In the genomic region with DNA sequence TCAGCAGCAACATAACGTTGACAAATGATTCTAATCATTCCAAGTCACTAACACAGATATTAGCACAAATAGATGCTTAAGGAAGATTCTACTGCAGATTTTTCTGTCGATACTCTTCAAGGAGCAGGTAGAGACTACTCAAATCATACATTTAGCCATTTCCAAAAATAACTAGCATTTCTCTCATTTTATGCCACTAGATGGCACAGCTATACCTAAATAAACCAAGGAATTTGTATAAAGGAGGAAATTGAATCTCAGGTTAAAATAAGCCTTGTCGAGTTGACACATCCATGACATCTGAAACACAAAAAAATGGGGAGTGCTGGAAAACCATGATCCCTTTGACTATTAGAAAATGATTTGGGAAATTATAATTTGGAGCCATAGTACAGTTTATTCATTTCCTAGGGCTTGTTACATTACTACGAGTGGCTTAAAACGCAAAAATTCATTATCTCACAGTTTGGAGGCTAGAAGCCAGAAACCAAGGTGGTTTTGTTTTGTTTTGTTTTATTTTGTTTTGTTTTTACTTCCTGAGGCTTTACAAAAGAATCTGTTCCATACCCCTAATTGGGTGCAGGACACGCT, we compare ENCODE assay signal across 8 cellular contexts. TPM values are rescaled to one million over a fixed set of nuclear protein-coding genes. Genes with fewer than 3 reads are reported as not detected.
DNase-seq lines count a peak whose midpoint lies in the region; ATAC-seq and TF ChIP-seq lines count a peak whose summit lies in the region.

No MANE protein-coding gene starts in this region.

- no peak overlapping the region for H2BK120ac ChIP-seq in mesenchymal stem cell (ENCODE audit: low read depth, low read length)

- H2BK12ac ChIP-seq in mesenchymal stem cell (ENCODE audit: low read length in 2 of 2) = no peak overlapping the region

- TF ChIP-seq CTCF in AG09309 (IDR thresholded peaks at IDR 0.05; ENCODE audit: control insufficient read depth, insufficient read depth, low read depth, low read length, missing control alignments) (no peak), GM20000 (IDR thresholded peaks at IDR 0.05; ENCODE audit: extremely low read depth, missing control alignments) (no peak), cardiac fibroblast (IDR thresholded peaks at IDR 0.05; ENCODE audit: low read depth, low read length) (peak; percentile 44)

- DNase-seq in AG09309 (ENCODE audit: low read depth) = peak; percentile 14
- DNase-seq in GM20000 (ENCODE audit: low spot score) = peak; percentile 12
- DNase-seq in NCI-H446 treated with DMSO at 0.1 percent for 48 hours (lab: John Stamatoyannopoulos, UW) = peak; percentile 30
- DNase-seq in cardiac fibroblast (ENCODE audit: low read depth in 2 of 2) = peak; percentile 52 to 57
- peak; percentile 44 for DNase-seq in mesenchymal stem cell

- H3K9ac ChIP-seq in mesenchymal stem cell (ENCODE audit: low read length) = no peak overlapping the region

- H3K14ac ChIP-seq in mesenchymal stem cell (ENCODE audit: low read length in 2 of 2) = no peak overlapping the region

- H4K8ac ChIP-seq in mesenchymal stem cell (ENCODE audit: low read length) = no peak overlapping the region

- H2BK5ac ChIP-seq in mesenchymal stem cell (ENCODE audit: low read depth, low read length, poor library complexity, severe bottlenecking) = no peak overlapping the region

- no peak overlapping the region for H3K23ac ChIP-seq in mesenchymal stem cell (ENCODE audit: low read length in 2 of 2)

- no peaks in the 10 kb centered on the region for H3K9me3 ChIP-seq in mesenchymal stem cell (ENCODE audit: control insufficient read depth, low read length)

- H3K18ac ChIP-seq in mesenchymal stem cell (ENCODE audit: low read depth in 1 of 2, low read length in 2 of 2) = no peak overlapping the region

- H3K4me2 ChIP-seq in mesenchymal stem cell (ENCODE audit: low read length, poor library complexity, severe bottlenecking) = no peak overlapping the region

- H3K27ac ChIP-seq in mesenchymal stem cell (ENCODE audit: low read length, poor library complexity, severe bottlenecking) = no peak overlapping the region

- H2BK15ac ChIP-seq in mesenchymal stem cell (ENCODE audit: low read depth, poor library complexity, severe bottlenecking) = no peak overlapping the region

- ATAC-seq in HG03571 (IDR thresholded peaks at IDR 0.05; ENCODE audit: unreplicated experiment) (no peak), GM18909 (IDR thresholded peaks at IDR 0.05; ENCODE audit: poor library complexity, unreplicated experiment) (no peak), HG03025 (IDR thresholded peaks at IDR 0.05; ENCODE audit: low FRiP score, unreplicated experiment) (no peak)

- no peak overlapping the region for H3K4ac ChIP-seq in mesenchymal stem cell (ENCODE audit: low read depth in 1 of 2, low read length in 2 of 2)

- H3K79me1 ChIP-seq in mesenchymal stem cell (replicated peaks; ENCODE audit: low read length, poor library complexity, severe bottlenecking) = no peaks in the 10 kb centered on the region

- H4K91ac ChIP-seq in mesenchymal stem cell (ENCODE audit: low read length) = no peak overlapping the region

- H3K36me3 ChIP-seq in mesenchymal stem cell (ENCODE audit: control insufficient read depth in 1 of 2, insufficient read depth in 2 of 2, low read depth in 1 of 2, low read length in 2 of 2) = no peaks in the 10 kb centered on the region

- H3K4me1 ChIP-seq in mesenchymal stem cell (ENCODE audit: control insufficient read depth, insufficient read depth, low read depth, low read length) = peaks cover 2% of the 10 kb centered on the region

- no peak overlapping the region for H2AK5ac ChIP-seq in mesenchymal stem cell (ENCODE audit: low read length, severe bottlenecking)

- 70% methylated on average over 5 of the region's 6 CpGs for WGBS in mesenchymal stem cell

- H3K4me3 ChIP-seq in AG09309 (ENCODE audit: control insufficient read depth, low read depth, low read length) = no peak overlapping the region
- no peak overlapping the region for H3K4me3 ChIP-seq in cardiac fibroblast (replicated peaks in 1 of 2; ENCODE audit: low read depth in 2 of 2, low read length in 2 of 2)
- no peak overlapping the region for H3K4me3 ChIP-seq in mesenchymal stem cell (ENCODE audit: insufficient read depth in 1 of 2, low read depth in 1 of 2, low read length in 2 of 2)

- no peak overlapping the region for H2AFZ ChIP-seq in mesenchymal stem cell (ENCODE audit: low read depth, low read length)

- H3K27me3 ChIP-seq in mesenchymal stem cell (ENCODE audit: control insufficient read depth in 1 of 2, insufficient read depth in 1 of 2, low read length in 2 of 2) = peaks cover 0 to 4% of the 10 kb centered on the region in 2 experiments

RNA-seq across cellular contexts. Expression of gene STRIT1, which starts 59.5 kb away (rescaled TPM):
- not detected for polyA plus RNA-seq in mesenchymal stem cell (2013, experiment 1 of 2)
- not detected for polyA plus RNA-seq in mesenchymal stem cell (2013, experiment 2 of 2)
